8 cellular contexts compared by ENCODE assay signal in genomic region chr1:3319874-3320245, GRCh38.
A peak's percentile ranks its signal among the peaks of the same experiment; 100 is the strongest.
DNase-seq lines count a peak whose midpoint lies in the region; ATAC-seq and TF ChIP-seq lines count a peak whose summit lies in the region.

No MANE protein-coding gene starts in this region.

- H3K9me3 ChIP-seq in OCI-LY3 (ENCODE audit: insufficient read depth, low read length), result no peaks in the 10 kb centered on the region
- H3K9me3 ChIP-seq in breast epithelium, result no peaks in the 10 kb centered on the region
- peaks cover 0 to 2% of the 10 kb centered on the region in 2 donors for H3K9me3 ChIP-seq in left lung
- H3K9me3 ChIP-seq in upper lobe of right lung, result no peaks in the 10 kb centered on the region

- no peaks in the 10 kb centered on the region for H4K20me1 ChIP-seq in OCI-LY3 (ENCODE audit: insufficient read depth, low read length)

- TF ChIP-seq POLR2A in breast epithelium (IDR thresholded peaks at IDR 0.05), result no peak

- no peaks in the 10 kb centered on the region for H3K79me2 ChIP-seq in OCI-LY3 (ENCODE audit: low read length)

- H3K4me3 ChIP-seq in OCI-LY3 (ENCODE audit: low read length) (no peak overlapping the region), breast epithelium (no peak overlapping the region), left lung (no peak overlapping the region), upper lobe of right lung (no peak overlapping the region)

- no peak overlapping the region for H3K4me2 ChIP-seq in OCI-LY3 (ENCODE audit: low read length)

- H3K9ac ChIP-seq in OCI-LY3 (ENCODE audit: low read length), result no peak overlapping the region

- H3K27ac ChIP-seq in OCI-LY3 (ENCODE audit: low read length) (no peak overlapping the region), breast epithelium (no peak overlapping the region), left lung (no peak overlapping the region), upper lobe of right lung (no peak overlapping the region)

- H2AFZ ChIP-seq in OCI-LY3 (ENCODE audit: low read depth, low read length), result peak overlapping the region; percentile 95

- intact Hi-C loops in breast epithelium (cut with DNase I; ENCODE audit: low total_unique reads), result no loop called here
- intact Hi-C loops in left lung (cut with DNase I), result no loop called here
- intact Hi-C loops in upper lobe of right lung (cut with DNase I), result no loop called here

- TF ChIP-seq CTCF in OCI-LY3 (IDR thresholded peaks at IDR 0.05; ENCODE audit: low read depth, low read length) (peak; percentile 59), breast epithelium (IDR thresholded peaks at IDR 0.05) (peak in 2 of 3 donors; percentile 37 to 58), left lung (IDR thresholded peaks at IDR 0.05) (peak; percentile 70 to 76), upper lobe of right lung (IDR thresholded peaks at IDR 0.05) (peak; percentile 74)

- ATAC-seq in HG03175 (IDR thresholded peaks at IDR 0.05; ENCODE audit: unreplicated experiment), result peak; percentile 42
- peak; percentile 90 for ATAC-seq in left lung
- peak; percentile 87 for ATAC-seq in upper lobe of right lung
- ATAC-seq in GM19395 (IDR thresholded peaks at IDR 0.05; ENCODE audit: unreplicated experiment), result no peak

- H3K27me3 ChIP-seq in OCI-LY3 (ENCODE audit: low read depth, low read length) (no peaks in the 10 kb centered on the region), breast epithelium (peaks cover 0 to 64% of the 10 kb centered on the region in 2 donors), left lung (peaks cover 0 to 29% of the 10 kb centered on the region in 2 donors), upper lobe of right lung (peaks cover 7% of the 10 kb centered on the region)

- H3K4me1 ChIP-seq in OCI-LY3 (ENCODE audit: low read length) (no peaks in the 10 kb centered on the region), breast epithelium (no peaks in the 10 kb centered on the region), left lung (peaks cover under 1 to 8% of the 10 kb centered on the region in 2 donors), upper lobe of right lung (peaks cover 13% of the 10 kb centered on the region)

- H3K36me3 ChIP-seq in OCI-LY3 (replicated peaks; ENCODE audit: low read depth, low read length) (no peaks in the 10 kb centered on the region), breast epithelium (no peaks in the 10 kb centered on the region), left lung (no peaks in the 10 kb centered on the region), upper lobe of right lung (no peaks in the 10 kb centered on the region)

- peak; percentile 66 for DNase-seq in DMS53 (lab: John Stamatoyannopoulos, UW)
- DNase-seq in breast epithelium (ENCODE audit: low spot score in 2 of 2), result no peak
- DNase-seq in left lung, result peak; percentile 43 to 46
- no peak for DNase-seq in upper lobe of right lung
- no peak for DNase-seq in anterior cingulate cortex (lab: John Stamatoyannopoulos, UW)

Comparison
In these comparisons a context has a peak if more than half of its experiments do, and no peak if none do; other contexts are left out.
1. DNase-seq: peak in DMS53 (single experiment) and left lung (2 of 2); none in breast epithelium (0 of 2), upper lobe of right lung (single experiment) and anterior cingulate cortex (0 of 58).
2. Peak in every context shown above with its lines, with median percentiles within 50 percentile points of each other: CTCF ChIP-seq.